25 cellular contexts compared by ENCODE assay signal in the genomic region with DNA sequence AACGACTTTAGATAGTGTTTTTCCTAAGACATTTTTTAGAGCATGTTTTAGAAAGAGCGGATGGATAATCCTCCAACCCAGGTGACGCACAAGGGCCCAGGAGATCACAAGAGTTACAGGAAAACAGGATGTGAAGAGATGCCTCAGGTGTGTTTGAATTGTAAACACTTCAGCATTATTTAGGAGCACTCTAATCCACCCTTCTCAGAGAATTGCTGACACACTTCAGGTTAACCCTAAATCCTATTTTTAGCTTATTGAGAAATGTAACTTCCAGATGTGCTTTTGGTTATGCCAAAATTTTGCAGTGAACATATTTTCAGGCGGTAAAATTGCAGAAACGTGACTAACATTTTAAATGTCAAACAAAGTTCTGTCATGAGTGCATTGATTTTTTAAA.
"Had no signal": no experiment of that assay in that cellular context is flagged by ENCODE, and none has a peak within 500 bp of the region (broad histone marks: within the 10 kb centered on the region; RNA-seq: fewer than 3 reads in every experiment).

No MANE protein-coding gene starts in this region.

- H3K79me2 ChIP-seq: hepatocyte had no signal

- H3K36me3 Mint-ChIP-seq: activated naive CD8-positive, alpha-beta T cell treated with anti-CD3 and anti-CD28 coated beads for 36 hours; immature natural killer cell; naive B cell; stimulated activated naive B cell treated with anti-CD40 and anti-IgM and Interleukin-4, amounts not matched to agents 10 μg/mL and 1 μg/mL and 100 μg/mL, for 72 hours had no signal

- H3K9me3 ChIP-seq: testis, uterus had no signal

- H3K4me3 Mint-ChIP-seq: activated B cell treated with CpG ODN at 0.5 μM for 24 hours; activated CD4-positive, alpha-beta T cell treated with anti-CD3 and anti-CD28 coated beads for 36 hours; activated naive CD8-positive, alpha-beta T cell treated with anti-CD3 and anti-CD28 coated beads for 36 hours; central memory CD8-positive, alpha-beta T cell; immature natural killer cell; naive B cell; stimulated activated naive B cell treated with anti-CD40 and anti-IgM and Interleukin-4, amounts not matched to agents 10 μg/mL and 1 μg/mL and 100 μg/mL, for 72 hours had no signal

- H3K27me3 Mint-ChIP-seq: activated B cell treated with CpG ODN at 0.5 μM for 24 hours; activated CD4-positive, alpha-beta T cell treated with anti-CD3 and anti-CD28 coated beads for 36 hours; activated naive CD8-positive, alpha-beta T cell treated with anti-CD3 and anti-CD28 coated beads for 36 hours; central memory CD8-positive, alpha-beta T cell; naive B cell; stimulated activated naive B cell treated with anti-CD40 and anti-IgM and Interleukin-4, amounts not matched to agents 10 μg/mL and 1 μg/mL and 100 μg/mL, for 72 hours had no signal

- H3K4me3 ChIP-seq: breast epithelium, hepatocyte, left lung, lung, testis, uterus had no signal

- H3K27ac Mint-ChIP-seq: activated B cell treated with CpG ODN at 0.5 μM for 24 hours; activated CD4-positive, alpha-beta T cell treated with anti-CD3 and anti-CD28 coated beads for 36 hours; activated naive CD8-positive, alpha-beta T cell treated with anti-CD3 and anti-CD28 coated beads for 36 hours; immature natural killer cell; stimulated activated naive B cell treated with anti-CD40 and anti-IgM and Interleukin-4, amounts not matched to agents 10 μg/mL and 1 μg/mL and 100 μg/mL, for 72 hours had no signal

- H3K4me2 ChIP-seq: hepatocyte had no signal

- DNase-seq: activated B cell treated with CpG ODN at 0.5 μM for 24 hours; activated CD4-positive, alpha-beta T cell treated with anti-CD3 and anti-CD28 coated beads for 36 hours; activated CD4-positive, alpha-beta T cell treated with anti-CD3 and anti-CD28 coated beads, Interleukin-2, amount 50 U/mL, for 48 hours; activated CD8-positive, alpha-beta memory T cell treated with anti-CD3 and anti-CD28 coated beads, Interleukin-2, amount 50 U/mL, for 48 hours; activated naive CD4-positive, alpha-beta T cell treated with Interleukin-2 at 50 U/mL for 16 hours; activated naive CD8-positive, alpha-beta T cell treated with anti-CD3 and anti-CD28 coated beads for 36 hours; activated T-cell treated with anti-CD3 and anti-CD28 coated beads, Interleukin-2, amount 50 U/mL, for 48 hours; effector memory CD4-positive, alpha-beta T cell; foreskin melanocyte; glutamatergic neuron; immature natural killer cell; kidney glomerular epithelial cell; left lung; naive B cell; nucleus accumbens; small intestine; stimulated activated CD8-positive, alpha-beta memory T cell treated with anti-CD3 and anti-CD28 coated beads, Interleukin-4, amount 100 ng/mL, for 48 hours; stimulated activated naive B cell treated with anti-CD40 and anti-IgM and Interleukin-4, amounts not matched to agents 10 μg/mL and 1 μg/mL and 100 μg/mL, for 72 hours; testis; trophoblast cell; uterus had no signal

- H3K4me1 Mint-ChIP-seq: activated B cell treated with CpG ODN at 0.5 μM for 24 hours; activated CD4-positive, alpha-beta T cell treated with anti-CD3 and anti-CD28 coated beads for 36 hours; activated naive CD8-positive, alpha-beta T cell treated with anti-CD3 and anti-CD28 coated beads for 36 hours; central memory CD8-positive, alpha-beta T cell; immature natural killer cell; naive B cell; stimulated activated naive B cell treated with anti-CD40 and anti-IgM and Interleukin-4, amounts not matched to agents 10 μg/mL and 1 μg/mL and 100 μg/mL, for 72 hours had no signal

- H3K27me3 ChIP-seq: breast epithelium, hepatocyte, left lung, testis, uterus had no signal

- H3K4me1 ChIP-seq: breast epithelium, left lung, testis, uterus had no signal

- H3K36me3 ChIP-seq: breast epithelium, left lung, uterus had no signal

- H3K27ac ChIP-seq: breast epithelium, hepatocyte, left lung, testis, uterus had no signal

- H2AFZ ChIP-seq: hepatocyte had no signal
